ENCODE assay signal across 19 cellular contexts in genomic region chr13:60135344-60135743, GRCh38. TPM values are rescaled to one million over a fixed set of nuclear protein-coding genes. Genes with fewer than 3 reads are reported as not detected.
DNase-seq lines count a peak whose midpoint lies in the region; ATAC-seq, FAIRE-seq and TF ChIP-seq lines count a peak whose summit lies in the region.
"Had no signal": no experiment of that assay in that cellular context is flagged by ENCODE, and none has a peak within 500 bp of the region (broad histone marks: within the 10 kb centered on the region; RNA-seq: fewer than 3 reads in every experiment).

No MANE protein-coding gene starts in this region.

- POLR2A ChIA-PET in AG04450 (lab: Yijun Ruan, JAX), result interaction anchor here (1.4 kb wide), 1 partner anchor 11 kb away, joined by 3 read pairs; no protein-coding TSS in a partner anchor

- H3K4me1 ChIP-seq in body of pancreas, result no peaks in the 10 kb centered on the region
- H3K4me1 ChIP-seq: A549, HAP-1, SJCRH30 had no signal

- H3K27ac Mint-ChIP-seq in mesothelial cell of epicardium, result peak overlapping the region; percentile 6

- no peak overlapping the region for H3K4me3 Mint-ChIP-seq in mesothelial cell of epicardium

- DNase-seq in AG04450 (ENCODE audit: low read depth, low spot score) (no peak), H54 (ENCODE audit: insufficient read length, low spot score) (no peak), dermis blood vessel endothelial cell (peak; percentile 53), mesothelial cell of epicardium (ENCODE audit: low spot score in 2 of 2, unreplicated experiment in 2 of 2) (no peak), body of pancreas (no peak), NCI-H446 (lab: John Stamatoyannopoulos, UW) (no peak), epidermal melanocyte (ENCODE audit: insufficient read length, low spot score) (no peak)
- DNase-seq: Caco-2, DMS153, EL, MV-4-11, NCI-H1417, NCI-H187 treated with DMSO at 0.1 percent for 48 hours, NCI-H2171 treated with DMSO at 0.1 percent for 48 hours, NCI-H510A treated with DMSO at 0.1 percent for 48 hours, PC-9, SJCRH30 had no signal

- peaks cover 5% of the 10 kb centered on the region for H3K9me3 Mint-ChIP-seq in mesothelial cell of epicardium

- H3K9me3 ChIP-seq in AG04450 (ENCODE audit: control insufficient read depth, insufficient read depth, low read length), result no peaks in the 10 kb centered on the region
- H3K9me3 ChIP-seq in body of pancreas, result no peaks in the 10 kb centered on the region
- H3K9me3 ChIP-seq: A549, Caco-2, HAP-1, SJCRH30 had no signal

- H3K4me1 Mint-ChIP-seq in mesothelial cell of epicardium, result peaks cover 16% of the 10 kb centered on the region

- intact Hi-C loops in body of pancreas (cut with DNase I), result no loop called here

- 58 to 63% methylated on average over 1 of the region's 1 CpG for WGBS in body of pancreas, 2 donors

- CTCF ChIA-PET in AG04450 (lab: Charles Lee), result interaction anchor here (0.7 to 2.1 kb wide), 5 partner anchors 10 to 51 kb away, joined by 3 to 5 read pairs (median 3); no protein-coding TSS in a partner anchor

- no peak for ATAC-seq in body of pancreas
- ATAC-seq: A549 had no signal

- H3K4me3 ChIP-seq in AG04450 (ENCODE audit: low read depth, low read length) (peak overlapping the region; percentile 34), body of pancreas (no peak overlapping the region)
- H3K4me3 ChIP-seq: A549, HAP-1, PC-9, SJCRH30 had no signal

- H3K27me3 ChIP-seq in AG04450 (ENCODE audit: control insufficient read depth, insufficient read depth, low read length) (no peaks in the 10 kb centered on the region), body of pancreas (no peaks in the 10 kb centered on the region)
- H3K27me3 ChIP-seq: SJCRH30 had no signal

- H3K36me3 ChIP-seq in body of pancreas (replicated peaks in 1 of 2; ENCODE audit: insufficient read depth in 1 of 2, low read depth in 2 of 2), result no peaks in the 10 kb centered on the region

- H3K27ac ChIP-seq in AG04450 (ENCODE audit: low read depth, low read length) (no peak overlapping the region), body of pancreas (no peak overlapping the region)
- H3K27ac ChIP-seq: A549, PC-9, SJCRH30 had no signal

- FAIRE-seq in H54 (lab: Jason Lieb, UNC), result peak; percentile 58
- FAIRE-seq: A549 had no signal

- TF ChIP-seq CTCF in AG04450 (IDR thresholded peaks at IDR 0.05; ENCODE audit: low read depth, low read length) (no peak), mesothelial cell of epicardium (IDR thresholded peaks at IDR 0.05; ENCODE audit: unreplicated experiment) (no peak), body of pancreas (IDR thresholded peaks at IDR 0.05) (no peak)

- H3K27me3 Mint-ChIP-seq in mesothelial cell of epicardium (ENCODE audit: low read depth), result no peaks in the 10 kb centered on the region

- no peaks in the 10 kb centered on the region for H3K36me3 Mint-ChIP-seq in mesothelial cell of epicardium

- TF ChIP-seq POLR2A in H54 (IDR thresholded peaks at IDR 0.05; ENCODE audit: low read depth, low read length), result no peak
- TF ChIP-seq POLR2A in body of pancreas (IDR thresholded peaks at IDR 0.05), result no peak

RNA-seq across cellular contexts. Expression of gene DIAPH3, which starts 28.4 kb away (rescaled TPM):
- 6.7 and 11.7 TPM in 2 replicates for polyA plus RNA-seq in AG04450 (2011; rRNA removed)
- 10.0 and 18.4 TPM in 2 replicates for polyA minus RNA-seq in AG04450 (2011; rRNA and poly(A)+ RNA removed)
- 8.7 and 16.2 TPM in 2 replicates for total RNA-seq in dermis blood vessel endothelial cell
- total RNA-seq in mesothelial cell of epicardium, result 13.4 to 16.8 TPM (median 16.5 TPM) in 3 replicates
- under 1 TPM; 0.33 to 0.78 TPM for total RNA-seq in body of pancreas
